In genomic region chr7:33040803-33041516, GRCh38 we compare ENCODE assay signal across 8 cellular contexts. TPM values are rescaled to one million over a fixed set of nuclear protein-coding genes. Genes with fewer than 3 reads are reported as not detected.
DNase-seq lines count a peak whose midpoint lies in the region; ATAC-seq and TF ChIP-seq lines count a peak whose summit lies in the region.

No MANE protein-coding gene starts in this region.

- H3K36me3 ChIP-seq in CD4-positive, CD25-positive, alpha-beta regulatory T cell (ENCODE audit: control insufficient read depth, insufficient read depth, low read length): no peaks in the 10 kb centered on the region
- no peaks in the 10 kb centered on the region for H3K36me3 ChIP-seq in prostate gland

- CTCF ChIA-PET in activated CD4-positive, alpha-beta T cell treated with anti-CD3 and anti-CD28 coated beads for 36 hours (lab: Charles Lee): interaction anchor here (0.8 to 4.9 kb wide), 13 partner anchors 8 to 194 kb away, joined by 3 to 42 read pairs (median 5); partner anchors contain the start of genes NT5C3A and RP9

- H3K27ac ChIP-seq in CD4-positive, CD25-positive, alpha-beta regulatory T cell (ENCODE audit: insufficient read depth, low read length, poor library complexity, severe bottlenecking): peak overlapping the region; percentile 92
- H3K27ac ChIP-seq in epithelial cell of prostate (peak overlapping the region; percentile 29), prostate gland (no peak overlapping the region)

- H3K4me1 Mint-ChIP-seq in CD4-positive, CD25-positive, alpha-beta regulatory T cell: peaks cover 42 to 73% (median 61%) of the 10 kb centered on the region in 4 donors
- H3K4me1 Mint-ChIP-seq in activated CD4-positive, alpha-beta T cell treated with anti-CD3 and anti-CD28 coated beads for 36 hours: peaks cover 62% of the 10 kb centered on the region

- peak overlapping the region; percentile 81 to 97 (median 85) for H3K4me3 Mint-ChIP-seq in CD4-positive, CD25-positive, alpha-beta regulatory T cell
- H3K4me3 Mint-ChIP-seq in activated CD4-positive, alpha-beta T cell treated with anti-CD3 and anti-CD28 coated beads for 36 hours: peak overlapping the region; percentile 66

- ATAC-seq in CD4-positive, CD25-positive, alpha-beta regulatory T cell (ENCODE audit: low read depth in 2 of 2): peak; percentile 99 to 100
- ATAC-seq in GM19455 (IDR thresholded peaks at IDR 0.05; ENCODE audit: unreplicated experiment) (peak; percentile 95), HG03558 (IDR thresholded peaks at IDR 0.05; ENCODE audit: extremely low read depth, unreplicated experiment) (peak; percentile 90)
- ATAC-seq in activated CD4-positive, alpha-beta T cell treated with anti-CD3 and anti-CD28 coated beads for 36 hours: peak; percentile 99

- no peak for TF ChIP-seq CTCF in prostate gland (IDR thresholded peaks at IDR 0.05)

- WGBS in prostate gland: 60% methylated on average over 9 of the region's 9 CpGs

- peak overlapping the region; percentile 84 to 96 (median 93) for H3K27ac Mint-ChIP-seq in CD4-positive, CD25-positive, alpha-beta regulatory T cell
- peak overlapping the region; percentile 77 for H3K27ac Mint-ChIP-seq in activated CD4-positive, alpha-beta T cell treated with anti-CD3 and anti-CD28 coated beads for 36 hours

- no peaks in the 10 kb centered on the region for H3K9me3 ChIP-seq in CD4-positive, CD25-positive, alpha-beta regulatory T cell (ENCODE audit: control insufficient read depth in 2 of 2, low read length in 2 of 2)
- no peaks in the 10 kb centered on the region for H3K9me3 ChIP-seq in prostate gland

- H3K4me1 ChIP-seq in CD4-positive, CD25-positive, alpha-beta regulatory T cell (ENCODE audit: control insufficient read depth, insufficient read depth, low read length, poor library complexity, severe bottlenecking): peaks cover 50% of the 10 kb centered on the region
- H3K4me1 ChIP-seq in prostate gland (replicated peaks): no peaks in the 10 kb centered on the region

- DNase-seq in CD4-positive, CD25-positive, alpha-beta regulatory T cell: peak; percentile 66 to 94 (median 81)
- peak; percentile 79 for DNase-seq in activated CD4-positive, alpha-beta T cell treated with anti-CD3 and anti-CD28 coated beads for 36 hours
- DNase-seq in epithelial cell of prostate (ENCODE audit: low read depth, low spot score) (peak; percentile 39), prostate gland (ENCODE audit: low spot score) (peak; percentile 9), NCI-H446 (lab: John Stamatoyannopoulos, UW) (no peak)
- no peak for DNase-seq in NK-92 treated with Interleukin-12 subunit alpha and Interleukin-12 subunit beta, amount 100 ng/mL, for 24 hours (lab: John Stamatoyannopoulos, UW)

- no peaks in the 10 kb centered on the region for H3K9me3 Mint-ChIP-seq in CD4-positive, CD25-positive, alpha-beta regulatory T cell
- no peaks in the 10 kb centered on the region for H3K9me3 Mint-ChIP-seq in activated CD4-positive, alpha-beta T cell treated with anti-CD3 and anti-CD28 coated beads for 36 hours (ENCODE audit: low read depth)

- TF ChIP-seq POLR2A in prostate gland (IDR thresholded peaks at IDR 0.05): peak; percentile 7

- H3K27me3 ChIP-seq in CD4-positive, CD25-positive, alpha-beta regulatory T cell (ENCODE audit: control insufficient read depth, insufficient read depth, low read length): no peaks in the 10 kb centered on the region
- no peaks in the 10 kb centered on the region for H3K27me3 ChIP-seq in prostate gland (replicated peaks; ENCODE audit: insufficient read depth)

- intact Hi-C loops in activated CD4-positive, alpha-beta T cell treated with anti-CD3 and anti-CD28 coated beads for 36 hours (cut with DNase I, micrococcal nuclease): loop anchor here (1.0 to 5.0 kb wide), 4 partner anchors 9 to 549 kb away; partner anchors contain the start of gene LSM5 (in 1 of the 2)
- intact Hi-C loops in prostate gland (cut with DNase I): no loop called here

- H3K27me3 Mint-ChIP-seq in CD4-positive, CD25-positive, alpha-beta regulatory T cell: no peaks in the 10 kb centered on the region
- H3K27me3 Mint-ChIP-seq in activated CD4-positive, alpha-beta T cell treated with anti-CD3 and anti-CD28 coated beads for 36 hours: no peaks in the 10 kb centered on the region

- peak overlapping the region; percentile 94 for H3K4me3 ChIP-seq in CD4-positive, CD25-positive, alpha-beta regulatory T cell (ENCODE audit: low read depth, low read length)
- no peak overlapping the region for H3K4me3 ChIP-seq in prostate gland

- no peaks in the 10 kb centered on the region for H3K36me3 Mint-ChIP-seq in CD4-positive, CD25-positive, alpha-beta regulatory T cell
- H3K36me3 Mint-ChIP-seq in activated CD4-positive, alpha-beta T cell treated with anti-CD3 and anti-CD28 coated beads for 36 hours (ENCODE audit: low read depth): peaks cover 1% of the 10 kb centered on the region

- POLR2A ChIA-PET in activated CD4-positive, alpha-beta T cell treated with anti-CD3 and anti-CD28 coated beads for 36 hours (lab: Charles Lee): interaction anchor here (2.0 kb wide), 1 partner anchor 22 kb away, joined by 8 read pairs; the partner anchor contains the start of gene NT5C3A

RNA-seq across cellular contexts. Expression of gene NT5C3A, which starts 21.6 kb away (rescaled TPM):
- 61.7 TPM for total RNA-seq in CD4-positive, CD25-positive, alpha-beta regulatory T cell
- 10 to 100 TPM; 55.1 to 74.0 (median 61.3) TPM for polyA plus RNA-seq in CD4-positive, CD25-positive, alpha-beta regulatory T cell
- total RNA-seq in activated CD4-positive, alpha-beta T cell treated with anti-CD3 and anti-CD28 coated beads for 36 hours: 10 to 100 TPM; 40.9 to 45.0 TPM
- total RNA-seq in prostate gland: 10 to 100 TPM; 16.9 to 23.9 TPM

Comparison
In these comparisons a context has a peak if more than half of its experiments do, and no peak if none do; other contexts are left out.
1. DNase-seq: peak in CD4-positive, CD25-positive, alpha-beta regulatory T cell (3 of 3), activated CD4-positive, alpha-beta T cell treated with anti-CD3 and anti-CD28 coated beads for 36 hours (single experiment), epithelial cell of prostate (single experiment) and prostate gland (single experiment); none in NCI-H446 (0 of 2) and NK-92 treated with Interleukin-12 subunit alpha and Interleukin-12 subunit beta, amount 100 ng/mL, for 24 hours (single experiment).
2. H3K27ac ChIP-seq: peak in CD4-positive, CD25-positive, alpha-beta regulatory T cell (single experiment) and epithelial cell of prostate (single experiment); none in prostate gland (0 of 2).
3. Peak in every context shown above with its lines, with median percentiles within 50 percentile points of each other: ATAC-seq.